9 cellular contexts compared by ENCODE assay signal in genomic region chr1:26287033-26287711, GRCh38. TPM values are rescaled to one million over a fixed set of nuclear protein-coding genes. Genes with fewer than 3 reads are reported as not detected.
DNase-seq lines count a peak whose midpoint lies in the region; ATAC-seq and TF ChIP-seq lines count a peak whose summit lies in the region.
"Had no signal": no experiment of that assay in that cellular context is flagged by ENCODE, and none has a peak within 500 bp of the region (broad histone marks: within the 10 kb centered on the region; RNA-seq: fewer than 3 reads in every experiment).

No MANE protein-coding gene starts in this region.

- H3K27ac ChIP-seq in upper lobe of right lung (peak overlapping the region; percentile 81), ovary (no peak overlapping the region)

- H3K4me3 ChIP-seq in upper lobe of right lung (no peak overlapping the region), ovary (no peak overlapping the region)

- intact Hi-C loops in left ventricle myocardium superior (cut with micrococcal nuclease) (no loop called here), upper lobe of right lung (cut with DNase I) (no loop called here), ovary (cut with DNase I) (no loop called here)

- ATAC-seq in HG03354 (IDR thresholded peaks at IDR 0.05; ENCODE audit: poor library complexity, severe bottlenecking, unreplicated experiment) (peak; percentile 45), left ventricle myocardium superior (peak; percentile 73), upper lobe of right lung (no peak)

- H3K4me1 ChIP-seq in upper lobe of right lung = peaks cover 73% of the 10 kb centered on the region
- no peaks in the 10 kb centered on the region for H3K4me1 ChIP-seq in ovary (ENCODE audit: insufficient read depth)

- TF ChIP-seq EP300 in ovary (IDR thresholded peaks at IDR 0.05) = no peak

- peak; percentile 36 for TF ChIP-seq POLR2A in GM18526 (IDR thresholded peaks at IDR 0.05; ENCODE audit: extremely low read depth, insufficient read length)
- no peak for TF ChIP-seq POLR2A in ovary (IDR thresholded peaks at IDR 0.05)

- DNase-seq in activated CD4-positive, alpha-beta T cell treated with anti-CD3 and anti-CD28 coated beads for 48 hours = peak; percentile 77
- DNase-seq in left ventricle myocardium superior (peak; percentile 73), upper lobe of right lung (no peak), hippocampal formation (lab: John Stamatoyannopoulos, UW) (no peak), NCI-H446 treated with DMSO at 0.1 percent for 48 hours (lab: John Stamatoyannopoulos, UW) (no peak), ovary (no peak)

- H3K27me3 ChIP-seq in upper lobe of right lung (no peaks in the 10 kb centered on the region), ovary (no peaks in the 10 kb centered on the region)

- no peaks in the 10 kb centered on the region for H3K9me3 ChIP-seq in upper lobe of right lung
- H3K9me3 ChIP-seq in ovary = no peaks in the 10 kb centered on the region

- 79 to 87% (median 80%) methylated on average over 8 of the region's 8 CpGs for WGBS in ovary, 3 donors

- no peak for TF ChIP-seq CTCF in upper lobe of right lung (IDR thresholded peaks at IDR 0.05)
- no peak for TF ChIP-seq CTCF in ovary (IDR thresholded peaks at IDR 0.05)

- H3K36me3 ChIP-seq in upper lobe of right lung = no peaks in the 10 kb centered on the region
- no peaks in the 10 kb centered on the region for H3K36me3 ChIP-seq in ovary

RNA-seq across cellular contexts. Expression of gene SH3BGRL3, which starts 7.3 kb away (rescaled TPM):
- total RNA-seq in left ventricle myocardium superior (34.7 TPM), upper lobe of right lung (169 TPM), ovary (100 to 1,000 TPM in 1 of 7 donors, 10 to 100 TPM in 6; 18.6 to 117 (median 58.3) TPM)
- 100 to 1,000 TPM in 1 of 2 donors, 10 to 100 TPM in 1; 57.8 to 242 TPM for polyA plus RNA-seq in ovary

RNA-seq across cellular contexts. Expression of gene UBXN11, which starts 19.3 kb away (rescaled TPM):
- total RNA-seq in left ventricle myocardium superior (9.7 TPM), upper lobe of right lung (37.0 TPM), ovary (10 to 100 TPM; 17.3 to 37.0 (median 28.8) TPM)
- polyA plus RNA-seq in ovary = 10 to 100 TPM in 1 of 2 donors, 1 to 10 TPM in 1; 3.6 to 25.1 TPM

RNA-seq across cellular contexts. Expression of gene CD52, which starts 30.6 kb away (rescaled TPM):
- total RNA-seq in left ventricle myocardium superior (6.3 TPM), upper lobe of right lung (348 TPM), ovary (1 to 10 TPM in 6 of 7 donors, not detected in 1; 1.3 to 6.2 (median 2.9) TPM)
- polyA plus RNA-seq in ovary = 10 to 100 TPM in 1 of 2 donors, 1 to 10 TPM in 1; 7.1 to 45.5 TPM
- total RNA-seq: glomerular endothelial cell had no signal

RNA-seq across cellular contexts. Expression of gene CEP85, which starts 53.2 kb away (rescaled TPM):
- total RNA-seq in left ventricle myocardium superior = 91.1 TPM
- 10.3 TPM for total RNA-seq in upper lobe of right lung
- total RNA-seq in ovary = 1 to 10 TPM; 2.3 to 8.4 (median 4.0) TPM
- polyA plus RNA-seq in ovary = 1 to 10 TPM; 2.0 to 4.4 TPM

Comparison
In these comparisons a context has a peak if more than half of its experiments do, and no peak if none do; other contexts are left out.
1. DNase-seq: peak in activated CD4-positive, alpha-beta T cell treated with anti-CD3 and anti-CD28 coated beads for 48 hours (single experiment) and left ventricle myocardium superior (single experiment); none in upper lobe of right lung (single experiment), hippocampal formation (0 of 2), NCI-H446 treated with DMSO at 0.1 percent for 48 hours (single experiment) and ovary (0 of 5).
2. RNA of gene CD52, which starts 30.6 kb away (total RNA-seq): 348 TPM in upper lobe of right lung (single experiment); 6.3 TPM in left ventricle myocardium superior (single experiment) and 1.3 to 6.2 TPM in ovary; every median in the first group is over 10 times any median in the second.